Comparison of ENCODE assay signal across 16 cellular contexts in the genomic region with DNA sequence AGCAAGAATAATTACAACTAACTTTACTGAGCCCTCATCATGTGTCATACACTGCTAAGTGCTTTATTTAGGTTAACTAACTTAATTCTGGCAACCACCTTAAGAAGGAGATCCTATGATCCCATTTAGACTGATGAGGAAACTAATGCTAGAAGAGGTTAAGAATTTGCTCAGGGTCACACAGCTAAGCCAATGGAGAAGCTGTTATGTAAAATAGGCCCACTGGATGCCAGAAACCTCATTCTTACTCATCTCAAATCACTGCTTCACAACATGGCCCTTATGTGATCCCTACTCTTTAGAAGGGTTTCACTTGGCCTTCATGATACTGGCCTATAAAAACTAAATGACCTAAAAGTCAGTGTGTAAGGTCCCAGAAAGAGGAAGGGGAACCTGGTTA. TPM values are rescaled to one million over a fixed set of nuclear protein-coding genes. Genes with fewer than 3 reads are reported as not detected.
DNase-seq lines count a peak whose midpoint lies in the region; ATAC-seq and TF ChIP-seq lines count a peak whose summit lies in the region.
"Had no signal": no experiment of that assay in that cellular context is flagged by ENCODE, and none has a peak within 500 bp of the region (broad histone marks: within the 10 kb centered on the region; RNA-seq: fewer than 3 reads in every experiment).

No MANE protein-coding gene starts in this region.

- DNase-seq in ELR (ENCODE audit: low read depth) (peak; percentile 59), NCI-H82 (lab: John Stamatoyannopoulos, UW) (peak; percentile 80), epithelial cell of esophagus (ENCODE audit: low read depth) (peak; percentile 52), kidney tubule cell (ENCODE audit: low spot score) (peak; percentile 58), mesenteric fat pad (ENCODE audit: low spot score) (no peak)
- no peak for DNase-seq in stimulated activated CD4-positive, alpha-beta T cell treated with anti-CD3 and anti-CD28 coated beads, Interleukin-4, amount 100 ng/mL, for 4 hours
- DNase-seq: ACHN; CD8-positive, alpha-beta memory T cell; MM.1S; NCI-H1105; NCI-H1694 treated with DMSO at 0.1 percent for 48 hours; NCI-H446; RPMI8226 had no signal

- no peak for TF ChIP-seq EP300 in gastroesophageal sphincter (IDR thresholded peaks at IDR 0.05)

- TF ChIP-seq POLR2A in gastroesophageal sphincter (IDR thresholded peaks at IDR 0.05) = no peak

- no peak for TF ChIP-seq CTCF in epithelial cell of esophagus (IDR thresholded peaks at IDR 0.05; ENCODE audit: insufficient read depth, low read depth, low read length, missing control alignments)
- TF ChIP-seq CTCF in gastroesophageal sphincter (IDR thresholded peaks at IDR 0.05) = no peak

- no peak for ATAC-seq in GM21515 (IDR thresholded peaks at IDR 0.05; ENCODE audit: unreplicated experiment)
- ATAC-seq in gastroesophageal sphincter = no peak
- ATAC-seq: K562 had no signal

- no peaks in the 10 kb centered on the region for H3K27me3 ChIP-seq in gastroesophageal sphincter

- no peaks in the 10 kb centered on the region for H3K4me1 ChIP-seq in gastroesophageal sphincter

- H3K4me3 ChIP-seq in epithelial cell of esophagus (ENCODE audit: low read length) = no peak overlapping the region
- H3K4me3 ChIP-seq in gastroesophageal sphincter = no peak overlapping the region
- H3K4me3 ChIP-seq: K562 had no signal

- H3K9me3 ChIP-seq in gastroesophageal sphincter = no peaks in the 10 kb centered on the region

- no peak overlapping the region for H3K27ac ChIP-seq in gastroesophageal sphincter

- H3K36me3 ChIP-seq in gastroesophageal sphincter = no peaks in the 10 kb centered on the region

RNA-seq across cellular contexts. Expression of a gene that starts 41.2 kb away (rescaled TPM):
- under 1 TPM; 0.62 to 0.96 (median 0.81) TPM for total RNA-seq in gastroesophageal sphincter
- total RNA-seq in mesenteric fat pad = 0.13 TPM

Comparison
In these comparisons a context has a peak if more than half of its experiments do, and no peak if none do; other contexts are left out.
1. DNase-seq: peak in ELR (single experiment), NCI-H82 (single experiment), epithelial cell of esophagus (single experiment) and kidney tubule cell (single experiment); none in mesenteric fat pad (single experiment) and stimulated activated CD4-positive, alpha-beta T cell treated with anti-CD3 and anti-CD28 coated beads, Interleukin-4, amount 100 ng/mL, for 4 hours (0 of 2).